Comparison of ENCODE assay signal across 11 cellular contexts in the genomic region with DNA sequence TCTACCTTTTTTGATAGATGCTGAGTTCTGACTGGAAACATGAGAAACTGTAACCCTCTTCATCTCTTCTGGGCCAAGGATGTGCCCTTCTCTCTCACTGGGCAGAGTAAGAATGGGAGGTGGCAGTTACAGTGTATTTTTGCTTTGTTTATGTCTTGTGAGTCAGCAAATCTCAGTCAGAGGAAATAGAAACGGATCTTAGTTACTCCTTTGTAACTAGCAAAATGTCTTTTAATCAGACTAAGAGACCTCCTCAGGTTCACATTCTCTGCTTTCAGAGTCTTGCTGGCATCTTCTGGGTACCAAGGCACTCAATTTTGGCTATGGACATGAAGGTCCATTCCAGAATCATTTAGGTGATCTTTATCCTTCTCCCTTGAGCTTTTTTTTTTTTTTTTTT.
A peak's percentile ranks its signal among the peaks of the same experiment; 100 is the strongest.
DNase-seq lines count a peak whose midpoint lies in the region; ATAC-seq, FAIRE-seq and TF ChIP-seq lines count a peak whose summit lies in the region.
"Had no signal": no experiment of that assay in that cellular context is flagged by ENCODE, and none has a peak within 500 bp of the region (broad histone marks: within the 10 kb centered on the region; RNA-seq: fewer than 3 reads in every experiment).

No MANE protein-coding gene starts in this region.

- no peaks in the 10 kb centered on the region for H3K79me2 ChIP-seq in H1 (ENCODE audit: control insufficient read depth in 1 of 2, insufficient read depth in 2 of 2, low read length in 2 of 2)

- H2BK15ac ChIP-seq in H1 (ENCODE audit: low read length) = no peak overlapping the region

- POLR2A ChIA-PET in H1 (lab: Charles Lee; ENCODE audit: partially characterized antibody) = no interaction called here

- intact Hi-C loops in testis (cut with DNase I; ENCODE audit: low total_unique reads) = no loop called here

- H3K9ac ChIP-seq in H1 (replicated peaks in 1 of 4; ENCODE audit: extremely low read depth in 1 of 4, low read depth in 3 of 4, low read length in 3 of 4) = no peak overlapping the region

- H3K23ac ChIP-seq in H1 (ENCODE audit: insufficient read length) = no peak overlapping the region

- H3K27ac ChIP-seq in H1 (ENCODE audit: low read depth, low read length) = no peak overlapping the region
- H3K27ac ChIP-seq in testis = no peak overlapping the region

- H3K56ac ChIP-seq in H1 (replicated peaks; ENCODE audit: insufficient read length, low read depth, low read length) = no peak overlapping the region

- H3K14ac ChIP-seq in H1 (ENCODE audit: insufficient read length) = no peak overlapping the region

- H3K4me2 ChIP-seq in H1 (ENCODE audit: insufficient read depth in 1 of 2, low read depth in 2 of 2, low read length in 2 of 2) = no peak overlapping the region

- CTCF ChIA-PET in H1 (lab: Charles Lee; ENCODE audit: partially characterized antibody) = interaction anchor here (1.4 to 1.6 kb wide), 2 partner anchors 11 to 77 kb away, joined by 3 to 4 read pairs; no protein-coding TSS in a partner anchor

- no peaks in the 10 kb centered on the region for H3K9me3 ChIP-seq in H1 (ENCODE audit: insufficient read depth in 2 of 2, low read depth in 1 of 2, low read length in 1 of 2)
- no peaks in the 10 kb centered on the region for H3K9me3 ChIP-seq in testis

- no peak overlapping the region for H4K5ac ChIP-seq in H1 (ENCODE audit: insufficient read length, low read depth, low read length)

- ATAC-seq in GM19035 (IDR thresholded peaks at IDR 0.05; ENCODE audit: unreplicated experiment) = no peak
- ATAC-seq: stimulated activated memory B cell treated with anti-CD40 and anti-IgM and Interleukin-4, amounts not matched to agents 10 μg/mL and 1 μg/mL and 100 μg/mL, for 72 hours had no signal

- H3K4ac ChIP-seq in H1 (replicated peaks; ENCODE audit: insufficient read length, low read depth, low read length) = no peak overlapping the region

- FAIRE-seq in H1 (lab: Jason Lieb, UNC) = no peak

- TF ChIP-seq POLR2A in NB4 (IDR thresholded peaks at IDR 0.05; ENCODE audit: extremely low read depth, insufficient read length) = no peak
- TF ChIP-seq POLR2A in H1 (IDR thresholded peaks at IDR 0.05; ENCODE audit: control extremely low read depth in 1 of 2, low read depth in 2 of 2, low read length in 2 of 2) = no peak
- TF ChIP-seq POLR2A in testis (IDR thresholded peaks at IDR 0.05) = no peak

- no peak overlapping the region for H4K8ac ChIP-seq in H1 (ENCODE audit: extremely low read depth, insufficient read depth, low read length)

- WGBS in H1 (ENCODE audit: extremely low coverage in 1 of 2, insufficient coverage in 1 of 2, insufficient read length in 1 of 2, insufficient replicate concordance in 2 of 2, low coverage in 1 of 2, low lambda C conversion rate in 2 of 2, missing lambda C conversion rate in 1 of 2), 2 experiments = 91% methylated on average over 1 of the region's 1 CpG; no CpG with 5 or more reads in 1 of the 2 experiments
- WGBS in testis, 2 donors = 41% methylated on average over 1 of the region's 1 CpG

- H3K27me3 Mint-ChIP-seq in T-helper 2 cell treated with Interferon-gamma antibody and Interleukin-4, amounts not matched to agents 5 μg/mL and 100 μg/mL, for 36 hours (ENCODE audit: low read depth) = peaks cover 20% of the 10 kb centered on the region
- H3K27me3 Mint-ChIP-seq: stimulated activated memory B cell treated with anti-CD40 and anti-IgM and Interleukin-4, amounts not matched to agents 10 μg/mL and 1 μg/mL and 100 μg/mL, for 72 hours had no signal

- H3K27ac Mint-ChIP-seq in T-helper 2 cell treated with Interferon-gamma antibody and Interleukin-4, amounts not matched to agents 5 μg/mL and 100 μg/mL, for 36 hours = no peak overlapping the region

- DNase-seq in EH (ENCODE audit: low read depth) (peak; percentile 76), NB4 (ENCODE audit: low read depth) (peak; percentile 50), H1 (ENCODE audit: low read depth in 1 of 2, low spot score in 2 of 2) (no peak), retinal pigment epithelial cell (ENCODE audit: low read depth) (peak; percentile 3), DMS79 treated with DMSO at 0.1 percent for 48 hours (lab: John Stamatoyannopoulos, UW) (no peak), testis (no peak)
- no peak for DNase-seq in T-helper 2 cell treated with Interferon-gamma antibody and Interleukin-4, amounts not matched to agents 5 μg/mL and 100 μg/mL, for 36 hours (ENCODE audit: low spot score)
- DNase-seq: activated CD8-positive, alpha-beta memory T cell treated with anti-CD3 and anti-CD28 coated beads, Interleukin-2, amount 50 U/mL, for 48 hours; head of caudate nucleus had no signal

- H3K36me3 ChIP-seq in H1 (ENCODE audit: control insufficient read depth in 2 of 4, insufficient read depth in 4 of 4, low read length in 3 of 4) = no peaks in the 10 kb centered on the region
- no peaks in the 10 kb centered on the region for H3K36me3 ChIP-seq in testis (ENCODE audit: low read depth, missing control alignments)

- no peaks in the 10 kb centered on the region for H4K20me1 ChIP-seq in H1 (replicated peaks in 1 of 2; ENCODE audit: control insufficient read depth in 1 of 2, insufficient read depth in 2 of 2, low read length in 2 of 2)

- H3K18ac ChIP-seq in H1 (ENCODE audit: extremely low read depth, low read length) = no peak overlapping the region

- no peaks in the 10 kb centered on the region for H3K9me3 Mint-ChIP-seq in T-helper 2 cell treated with Interferon-gamma antibody and Interleukin-4, amounts not matched to agents 5 μg/mL and 100 μg/mL, for 36 hours
- H3K9me3 Mint-ChIP-seq: stimulated activated memory B cell treated with anti-CD40 and anti-IgM and Interleukin-4, amounts not matched to agents 10 μg/mL and 1 μg/mL and 100 μg/mL, for 72 hours had no signal

- no peaks in the 10 kb centered on the region for H3K27me3 ChIP-seq in H1 (replicated peaks in 1 of 4; ENCODE audit: control insufficient read depth in 3 of 4, extremely low read depth in 1 of 4, insufficient read depth in 3 of 4, low read length in 3 of 4)
- no peaks in the 10 kb centered on the region for H3K27me3 ChIP-seq in testis

- no peak overlapping the region for H2AK5ac ChIP-seq in H1 (ENCODE audit: low read depth, low read length)

- TF ChIP-seq RAD21 in H1 (IDR thresholded peaks at IDR 0.05 in 1 of 2, conservative IDR thresholded peaks at IDR 0.05 in 1 of 2; ENCODE audit: low read depth in 2 of 2, low read length in 2 of 2) = no peak

- H3K4me3 Mint-ChIP-seq in T-helper 2 cell treated with Interferon-gamma antibody and Interleukin-4, amounts not matched to agents 5 μg/mL and 100 μg/mL, for 36 hours = no peak overlapping the region
- H3K4me3 Mint-ChIP-seq: stimulated activated memory B cell treated with anti-CD40 and anti-IgM and Interleukin-4, amounts not matched to agents 10 μg/mL and 1 μg/mL and 100 μg/mL, for 72 hours had no signal

- no peak overlapping the region for H2BK120ac ChIP-seq in H1 (replicated peaks; ENCODE audit: low read depth, low read length)

- H3K79me1 ChIP-seq in H1 (ENCODE audit: low read depth, low read length) = no peaks in the 10 kb centered on the region

- H3K23me2 ChIP-seq in H1 (ENCODE audit: low read depth, low read length) = no peaks in the 10 kb centered on the region

- no peak overlapping the region for H2BK5ac ChIP-seq in H1 (ENCODE audit: low read depth, low read length)

- no peak overlapping the region for H4K91ac ChIP-seq in H1 (replicated peaks; ENCODE audit: insufficient read length, low read length)

- no peak for TF ChIP-seq EP300 in H1 (IDR thresholded peaks at IDR 0.05; ENCODE audit: borderline replicate concordance in 1 of 2, low read depth in 2 of 2, low read length in 2 of 2)

- H2BK20ac ChIP-seq in H1 (ENCODE audit: low read length) = no peak overlapping the region

- peaks cover 0 to 3% (median 0%) of the 10 kb centered on the region in 4 experiments; a peak in 1 of 7 replicates for H3K4me1 ChIP-seq in H1 (replicated peaks in 1 of 4; ENCODE audit: control insufficient read depth in 3 of 4, insufficient read depth in 4 of 4, low read length in 3 of 4)
- H3K4me1 ChIP-seq in testis = peaks cover 7% of the 10 kb centered on the region

- H3K4me1 Mint-ChIP-seq in T-helper 2 cell treated with Interferon-gamma antibody and Interleukin-4, amounts not matched to agents 5 μg/mL and 100 μg/mL, for 36 hours (ENCODE audit: low read depth) = peaks cover 9% of the 10 kb centered on the region

- no peak overlapping the region for H2BK12ac ChIP-seq in H1 (ENCODE audit: low read depth, low read length)

- TF ChIP-seq CTCF in NB4 (IDR thresholded peaks at IDR 0.05; ENCODE audit: low read depth, low read length) = no peak
- TF ChIP-seq CTCF in H1 (IDR thresholded peaks at IDR 0.05; ENCODE audit: control extremely low read depth in 1 of 3, insufficient read depth in 1 of 3, low read depth in 1 of 3, low read length in 3 of 3) = no peak
- TF ChIP-seq CTCF in retinal pigment epithelial cell (conservative IDR thresholded peaks at IDR 0.05; ENCODE audit: low read depth, low read length) = no peak
- no peak for TF ChIP-seq CTCF in testis (IDR thresholded peaks at IDR 0.05)

- H3K4me3 ChIP-seq in NB4 (ENCODE audit: low read depth, low read length) (no peak overlapping the region), H1 (ENCODE audit: extremely low read depth in 1 of 4, insufficient read depth in 2 of 4, low read depth in 3 of 4, low read length in 4 of 4) (no peak overlapping the region), retinal pigment epithelial cell (ENCODE audit: low read length) (no peak overlapping the region), testis (no peak overlapping the region)

- H3K36me3 Mint-ChIP-seq in T-helper 2 cell treated with Interferon-gamma antibody and Interleukin-4, amounts not matched to agents 5 μg/mL and 100 μg/mL, for 36 hours (ENCODE audit: low read depth) = no peaks in the 10 kb centered on the region
- H3K36me3 Mint-ChIP-seq: stimulated activated memory B cell treated with anti-CD40 and anti-IgM and Interleukin-4, amounts not matched to agents 10 μg/mL and 1 μg/mL and 100 μg/mL, for 72 hours had no signal

- peak overlapping the region; percentile 18; the same call in 1 of the 2 replicates for H2AFZ ChIP-seq in H1 (ENCODE audit: low read length)

TF ChIP-seq in H1, 55 proteins besides CTCF, POLR2A, EP300 and RAD21:
- no peak for TF ChIP-seq RXRA (IDR thresholded peaks at IDR 0.05; ENCODE audit: insufficient read depth, low read depth, low read length)
- TF ChIP-seq CBX8 (IDR thresholded peaks at IDR 0.05; ENCODE audit: borderline replicate concordance, low read depth, low read length) = no peak
- TF ChIP-seq PHF8 (conservative IDR thresholded peaks at IDR 0.05; ENCODE audit: low read depth, low read length) = no peak
- no peak for TF ChIP-seq SP4 (IDR thresholded peaks at IDR 0.05; ENCODE audit: low read length)
- TF ChIP-seq RFX5 (IDR thresholded peaks at IDR 0.05; ENCODE audit: borderline replicate concordance, low read depth, low read length) = no peak
- no peak for TF ChIP-seq BRCA1 (IDR thresholded peaks at IDR 0.05; ENCODE audit: low read depth, low read length)
- no peak for TF ChIP-seq BCL11A (IDR thresholded peaks at IDR 0.05; ENCODE audit: low read depth in 2 of 2, low read length in 2 of 2)
- no peak for TF ChIP-seq HDAC6 (IDR thresholded peaks at IDR 0.05; ENCODE audit: low read depth, low read length)
- TF ChIP-seq KDM5A (IDR thresholded peaks at IDR 0.05; ENCODE audit: low read length) = no peak
- no peak for TF ChIP-seq CTBP2 (IDR thresholded peaks at IDR 0.05; ENCODE audit: borderline replicate concordance, insufficient read depth, insufficient read length, low read length)
- no peak for TF ChIP-seq JUND (IDR thresholded peaks at IDR 0.05; ENCODE audit: low read length)

Comparison
In these comparisons a context has a peak if more than half of its experiments do, and no peak if none do; other contexts are left out.
1. DNase-seq: peak in EH (single experiment), NB4 (single experiment) and retinal pigment epithelial cell (single experiment); none in H1 (0 of 2), DMS79 treated with DMSO at 0.1 percent for 48 hours (single experiment), T-helper 2 cell treated with Interferon-gamma antibody and Interleukin-4, amounts not matched to agents 5 μg/mL and 100 μg/mL, for 36 hours (single experiment) and testis (single experiment).